Comparison of ENCODE assay signal across 16 cellular contexts in the genomic region with DNA sequence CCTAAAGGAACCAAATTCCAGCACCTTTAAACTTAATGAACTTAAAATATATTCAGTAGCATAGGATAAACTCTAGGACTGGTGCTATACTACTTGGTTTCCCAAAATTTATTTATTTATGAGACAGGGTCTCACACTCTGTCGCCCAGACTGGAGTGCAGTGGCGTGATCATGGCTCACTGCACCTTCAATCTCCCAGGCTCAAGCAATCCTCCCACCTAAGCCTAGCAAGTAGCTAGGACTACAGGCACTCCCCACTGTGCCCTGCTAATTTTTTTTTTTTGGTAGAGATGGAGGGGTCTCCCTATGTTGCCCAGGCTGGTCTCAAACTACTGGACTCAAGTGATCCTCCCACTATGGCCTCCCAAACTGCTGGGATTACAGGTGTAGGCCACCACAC. TPM values are rescaled to one million over a fixed set of nuclear protein-coding genes. Genes with fewer than 3 reads are reported as not detected.
DNase-seq lines count a peak whose midpoint lies in the region; ATAC-seq and TF ChIP-seq lines count a peak whose summit lies in the region.
"Had no signal": no experiment of that assay in that cellular context is flagged by ENCODE, and none has a peak within 500 bp of the region (broad histone marks: within the 10 kb centered on the region; RNA-seq: fewer than 3 reads in every experiment).

No MANE protein-coding gene starts in this region.

- H3K36me3 Mint-ChIP-seq in T-helper 17 cell (ENCODE audit: low read depth) = peaks cover 4% of the 10 kb centered on the region
- H3K36me3 Mint-ChIP-seq in stimulated activated naive B cell treated with anti-CD40 and anti-IgM and Interleukin-4, amounts not matched to agents 10 μg/mL and 1 μg/mL and 100 μg/mL, for 72 hours = peaks cover 26 to 46% of the 10 kb centered on the region in 2 donors

- no peak for TF ChIP-seq CTCF in left ventricle myocardium inferior (IDR thresholded peaks at IDR 0.05; ENCODE audit: borderline replicate concordance)

- no peak overlapping the region for H3K4me3 Mint-ChIP-seq in T-helper 17 cell
- no peak overlapping the region for H3K4me3 Mint-ChIP-seq in stimulated activated naive B cell treated with anti-CD40 and anti-IgM and Interleukin-4, amounts not matched to agents 10 μg/mL and 1 μg/mL and 100 μg/mL, for 72 hours
- H3K4me3 Mint-ChIP-seq: CD4-positive, alpha-beta memory T cell had no signal

- H3K9me3 Mint-ChIP-seq in stimulated activated naive B cell treated with anti-CD40 and anti-IgM and Interleukin-4, amounts not matched to agents 10 μg/mL and 1 μg/mL and 100 μg/mL, for 72 hours = no peaks in the 10 kb centered on the region
- H3K9me3 Mint-ChIP-seq: CD4-positive, alpha-beta memory T cell had no signal

- H3K27ac ChIP-seq in left ventricle myocardium inferior (replicated peaks) = peak overlapping the region; percentile 52
- H3K27ac ChIP-seq: HL-60, KMS-11 had no signal

- DNase-seq in left ventricle myocardium inferior (no peak), left cardiac atrium (no peak), T-helper 17 cell (no peak), left kidney (ENCODE audit: low read depth, low spot score) (peak; percentile 23), GM19240 (ENCODE audit: insufficient read length, low spot score) (no peak), NOMO-1 treated with dmso at 0.1 percent for 144 hours (lab: John Stamatoyannopoulos, UW; ENCODE audit: unreplicated experiment) (no peak)
- no peak for DNase-seq in stimulated activated naive B cell treated with anti-CD40 and anti-IgM and Interleukin-4, amounts not matched to agents 10 μg/mL and 1 μg/mL and 100 μg/mL, for 72 hours
- DNase-seq in stimulated activated CD4-positive, alpha-beta T cell treated with anti-CD3 and anti-CD28 coated beads, Interleukin-4, amount 100 ng/mL, for 24 hours = no peak
- DNase-seq: AML-193; CD4-positive, alpha-beta memory T cell; DND-41; GDM1; GOT3 had no signal

- H3K4me1 Mint-ChIP-seq in T-helper 17 cell = peaks cover 15% of the 10 kb centered on the region
- peaks cover 0 to 3% of the 10 kb centered on the region in 2 donors for H3K4me1 Mint-ChIP-seq in stimulated activated naive B cell treated with anti-CD40 and anti-IgM and Interleukin-4, amounts not matched to agents 10 μg/mL and 1 μg/mL and 100 μg/mL, for 72 hours

- intact Hi-C loops in left ventricle myocardium inferior (cut with micrococcal nuclease) = no loop called here
- intact Hi-C loops in left cardiac atrium (cut with DNase I) = no loop called here

- H3K9me3 ChIP-seq in left ventricle myocardium inferior (replicated peaks) = no peaks in the 10 kb centered on the region
- no peaks in the 10 kb centered on the region for H3K9me3 ChIP-seq in T-helper 17 cell (ENCODE audit: control insufficient read depth, low read length, poor library complexity, severe bottlenecking)

- peaks cover 31% of the 10 kb centered on the region for H3K4me1 ChIP-seq in left ventricle myocardium inferior

- H3K36me3 ChIP-seq in left ventricle myocardium inferior = peaks cover 89% of the 10 kb centered on the region

- H3K27ac Mint-ChIP-seq in T-helper 17 cell = peak overlapping the region; percentile 43
- peak overlapping the region; percentile 75 for H3K27ac Mint-ChIP-seq in stimulated activated naive B cell treated with anti-CD40 and anti-IgM and Interleukin-4, amounts not matched to agents 10 μg/mL and 1 μg/mL and 100 μg/mL, for 72 hours

- H3K4me3 ChIP-seq in left ventricle myocardium inferior = no peak overlapping the region

- H3K27me3 Mint-ChIP-seq in T-helper 17 cell = no peaks in the 10 kb centered on the region
- H3K27me3 Mint-ChIP-seq in stimulated activated naive B cell treated with anti-CD40 and anti-IgM and Interleukin-4, amounts not matched to agents 10 μg/mL and 1 μg/mL and 100 μg/mL, for 72 hours = no peaks in the 10 kb centered on the region
- H3K27me3 Mint-ChIP-seq: CD4-positive, alpha-beta memory T cell had no signal

- H3K27me3 ChIP-seq in left ventricle myocardium inferior (ENCODE audit: low read depth) = no peaks in the 10 kb centered on the region

- ATAC-seq in left cardiac atrium (no peak), T-helper 17 cell (no peak)
- ATAC-seq in stimulated activated naive B cell treated with anti-CD40 and anti-IgM and Interleukin-4, amounts not matched to agents 10 μg/mL and 1 μg/mL and 100 μg/mL, for 72 hours (replicated peaks) = no peak
- ATAC-seq: Panc1 had no signal

RNA-seq across cellular contexts. Expression of gene EIF2S2, which starts 21.4 kb away (rescaled TPM):
- 41.0 TPM for total RNA-seq in left ventricle myocardium inferior
- total RNA-seq in left cardiac atrium = 10 to 100 TPM; 37.2 to 51.3 TPM
- total RNA-seq in T-helper 17 cell = 10 to 100 TPM; 18.8 to 20.6 TPM
